Comparison of ENCODE assay signal across 8 cellular contexts in genomic region chr7:149195180-149196150, GRCh38. TPM values are rescaled to one million over a fixed set of nuclear protein-coding genes. Genes with fewer than 3 reads are reported as not detected.
A peak's percentile ranks its signal among the peaks of the same experiment; 100 is the strongest.
DNase-seq lines count a peak whose midpoint lies in the region; ATAC-seq lines count a peak whose summit lies in the region.

TSS of gene ZNF282 (plus strand) at chr7:149195546. CDS start at chr7:149195590, 44 bp downstream.

- H3K36me3 ChIP-seq in muscle layer of duodenum (ENCODE audit: control insufficient read depth in 1 of 2, insufficient read depth in 2 of 2, low read length in 2 of 2): peaks cover 20% of the 10 kb centered on the region in 2 donors

- H3K9me3 Mint-ChIP-seq in activated T-cell treated with anti-CD3 and anti-CD28 coated beads, Interleukin-2, amount 50 U/mL, for 24 hours: no peaks in the 10 kb centered on the region

- H3K27me3 ChIP-seq in muscle layer of duodenum (ENCODE audit: low read depth, low read length): no peaks in the 10 kb centered on the region

- H3K4me1 Mint-ChIP-seq in activated T-cell treated with anti-CD3 and anti-CD28 coated beads, Interleukin-2, amount 50 U/mL, for 24 hours (ENCODE audit: low read depth): peaks cover 46% of the 10 kb centered on the region

- peaks cover 45% of the 10 kb centered on the region for H3K36me3 Mint-ChIP-seq in activated T-cell treated with anti-CD3 and anti-CD28 coated beads, Interleukin-2, amount 50 U/mL, for 24 hours (ENCODE audit: low read depth)

- peak within 1 kb of the TSS; percentile 82 for H3K27ac ChIP-seq in muscle layer of duodenum (ENCODE audit: low read length)

- DNase-seq in DMS153 (lab: John Stamatoyannopoulos, UW): peak; percentile 83
- peak; percentile 98 for DNase-seq in HuH-7 (ENCODE audit: low spot score)
- DNase-seq in OCI-M2 (lab: John Stamatoyannopoulos, UW; ENCODE audit: unreplicated experiment): peak; percentile 84
- DNase-seq in activated T-cell treated with anti-CD3 and anti-CD28 coated beads, Interleukin-2, amount 50 U/mL, for 24 hours: peak; percentile 86
- DNase-seq in stimulated activated CD8-positive, alpha-beta memory T cell treated with anti-CD3 and anti-CD28 coated beads, Interleukin-7, amount 100 ng/mL, for 48 hours (ENCODE audit: extremely low read depth in 1 of 2, low read depth in 1 of 2): peak; percentile 68 to 79

- peak; percentile 88 for ATAC-seq in GM21515 (IDR thresholded peaks at IDR 0.05; ENCODE audit: unreplicated experiment)
- peak; percentile 85 for ATAC-seq in esophagus mucosa

- H3K4me3 ChIP-seq in muscle layer of duodenum (ENCODE audit: low read depth in 1 of 2, low read length in 2 of 2): peak within 1 kb of the TSS; percentile 80 to 89

- no peaks in the 10 kb centered on the region for H3K27me3 Mint-ChIP-seq in activated T-cell treated with anti-CD3 and anti-CD28 coated beads, Interleukin-2, amount 50 U/mL, for 24 hours

- H3K4me1 ChIP-seq in muscle layer of duodenum (ENCODE audit: control insufficient read depth in 1 of 2, insufficient read depth in 2 of 2, low read length in 2 of 2): peaks cover 3 to 18% of the 10 kb centered on the region in 2 donors

- H3K27ac Mint-ChIP-seq in activated T-cell treated with anti-CD3 and anti-CD28 coated beads, Interleukin-2, amount 50 U/mL, for 24 hours: peak within 1 kb of the TSS; percentile 97

- no peaks in the 10 kb centered on the region for H3K9me3 ChIP-seq in muscle layer of duodenum (ENCODE audit: control insufficient read depth in 1 of 2, low read length in 2 of 2)

- peak within 1 kb of the TSS; percentile 92 for H3K4me3 Mint-ChIP-seq in activated T-cell treated with anti-CD3 and anti-CD28 coated beads, Interleukin-2, amount 50 U/mL, for 24 hours

RNA-seq across cellular contexts. Expression of gene ZNF282, which starts in this region (rescaled TPM):
- 20.0 TPM for total RNA-seq in esophagus mucosa

Comparison
In these comparisons a context has a peak if more than half of its experiments do, and no peak if none do; other contexts are left out.
1. Peak in every context shown above with its lines: DNase-seq, ATAC-seq, H3K4me3 ChIP-seq and H3K27ac ChIP-seq.